1 cellular context compared by ENCODE assay signal in genomic region chr14:95500772-95501401, GRCh38.
TF ChIP-seq lines count a peak whose summit lies in the region.

No MANE protein-coding gene starts in this region.

TF ChIP-seq in GM12878, 131 proteins besides CTCF, POLR2A, EP300 and RAD21:
- TF ChIP-seq MTA3 (IDR thresholded peaks at IDR 0.05; ENCODE audit: borderline replicate concordance, low read length) (no peak), ZNF274 (IDR thresholded peaks at IDR 0.05; ENCODE audit: insufficient read depth, insufficient read length) (no peak)
